Comparison of ENCODE assay signal across 1 cellular context in the genomic region with DNA sequence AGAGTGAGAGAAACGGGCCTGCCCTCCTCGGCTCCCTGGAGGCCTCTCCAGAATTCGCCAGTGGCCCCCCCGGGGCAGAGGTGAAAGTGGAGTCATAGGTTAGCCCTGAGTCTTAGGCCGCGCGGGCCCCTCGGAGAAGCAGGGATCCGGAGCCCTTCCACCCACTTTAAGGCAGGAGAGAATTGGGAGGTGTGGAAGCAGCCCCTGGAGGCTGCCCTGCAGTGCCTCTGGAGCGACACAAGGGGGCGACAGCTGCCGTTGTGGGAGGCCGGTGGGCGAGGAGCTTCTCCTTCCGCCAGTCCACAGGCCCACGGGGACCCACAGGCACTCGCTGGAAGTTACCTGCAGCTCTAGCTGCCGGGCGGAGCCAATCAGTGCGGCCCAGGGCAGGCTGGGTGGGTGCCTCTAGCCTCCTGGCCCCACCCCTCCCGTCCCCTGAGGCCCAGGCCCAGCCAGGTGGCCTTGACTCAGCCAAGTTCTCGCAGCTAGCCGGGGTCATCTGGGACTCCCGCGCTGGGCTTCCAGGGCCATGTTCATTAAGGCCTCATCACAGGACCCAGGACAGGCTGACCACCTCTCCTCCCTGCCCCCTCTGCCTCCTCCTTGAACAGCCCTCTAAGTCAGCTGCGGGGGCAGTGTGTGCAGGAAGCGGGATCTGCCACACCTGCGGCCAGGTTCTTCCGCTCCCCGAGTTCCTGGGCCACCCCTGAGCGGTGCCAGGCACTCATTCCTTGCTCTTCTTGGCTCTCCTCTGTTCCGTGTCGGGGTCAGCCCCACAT.
TF ChIP-seq lines count a peak whose summit lies in the region.

No MANE protein-coding gene starts in this region.

TF ChIP-seq in K562, 482 proteins besides CTCF, POLR2A, EP300 and RAD21 (continued from another document):
- TF ChIP-seq, protein P1, sequence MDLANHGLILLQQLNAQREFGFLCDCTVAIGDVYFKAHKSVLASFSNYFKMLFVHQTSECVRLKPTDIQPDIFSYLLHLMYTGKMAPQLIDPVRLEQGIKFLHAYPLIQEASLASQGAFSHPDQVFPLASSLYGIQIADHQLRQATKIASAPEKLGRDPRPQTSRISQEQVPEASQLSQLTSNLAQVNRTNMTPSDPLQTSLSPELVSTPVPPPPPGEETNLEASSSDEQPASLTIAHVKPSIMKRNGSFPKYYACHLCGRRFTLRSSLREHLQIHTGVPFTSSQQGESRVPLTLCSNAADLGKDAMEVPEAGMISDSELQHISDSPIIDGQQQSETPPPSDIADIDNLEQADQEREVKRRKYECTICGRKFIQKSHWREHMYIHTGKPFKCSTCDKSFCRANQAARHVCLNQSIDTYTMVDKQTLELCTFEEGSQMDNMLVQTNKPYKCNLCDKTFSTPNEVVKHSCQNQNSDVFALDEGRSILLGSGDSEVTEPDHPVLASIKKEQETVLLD (IDR thresholded peaks at IDR 0.05), result 0 out of 2 replicates have a peak, but pooled peaks have one; percentile 48
- TF ChIP-seq KLF10 (CRISPR knock-in tag; IDR thresholded peaks at IDR 0.05) (no peak), GATAD2B (IDR thresholded peaks at IDR 0.05; ENCODE audit: borderline replicate concordance) (peak; percentile 14; the same call in 1 of the 2 replicates), SRSF1 (IDR thresholded peaks at IDR 0.05; ENCODE audit: low read depth, low read length) (no peak), CREB1 (IDR thresholded peaks at IDR 0.05) (0 out of 2 replicates have a peak, but pooled peaks have one; percentile 13), CREB1 (CRISPR knock-in tag; IDR thresholded peaks at IDR 0.05) (no peak; the same call in 1 of the 2 replicates), MTF1 (CRISPR knock-in tag; IDR thresholded peaks at IDR 0.05; ENCODE audit: borderline replicate concordance) (no peak), C11orf30 (IDR thresholded peaks at IDR 0.05; ENCODE audit: low read depth) (peak; percentile 74), ZBTB1 (CRISPR knock-in tag; IDR thresholded peaks at IDR 0.05; ENCODE audit: borderline replicate concordance, low read depth) (no peak), CREM (IDR thresholded peaks at IDR 0.05; ENCODE audit: low read depth) (0 out of 2 replicates have a peak, but pooled peaks have one; percentile 5), ESRRB (CRISPR knock-in tag; IDR thresholded peaks at IDR 0.05; ENCODE audit: borderline replicate concordance) (no peak), NONO (IDR thresholded peaks at IDR 0.05; ENCODE audit: low read depth in 2 of 2, low read length in 1 of 2) (peak in 1 of 2 experiments; percentile 50; a peak in 1 of 4 replicates), MTA3 (IDR thresholded peaks at IDR 0.05; ENCODE audit: borderline replicate concordance) (peak; percentile 54; the same call in 1 of the 2 replicates), HCFC1 (IDR thresholded peaks at IDR 0.05; ENCODE audit: low read depth, low read length) (peak; percentile 62; the same call in 1 of the 2 replicates), MYC (IDR thresholded peaks at IDR 0.05; ENCODE audit: low read depth, low read length) (no peak), MYC (CRISPR knock-in tag; IDR thresholded peaks at IDR 0.05; ENCODE audit: borderline replicate concordance, low read depth) (no peak), SMAD3 (CRISPR knock-in tag; conservative IDR thresholded peaks at IDR 0.05) (no peak), MAZ (CRISPR knock-in tag; conservative IDR thresholded peaks at IDR 0.05 in 1 of 2, IDR thresholded peaks at IDR 0.05 in 1 of 2) (peak in 1 of 2 experiments; percentile 55; a peak in 2 of 4 replicates), ETV6 (IDR thresholded peaks at IDR 0.05; ENCODE audit: borderline replicate concordance in 1 of 2, low read depth in 2 of 2, low read length in 1 of 2) (no peak), ETV6 (CRISPR knock-in tag; IDR thresholded peaks at IDR 0.05; ENCODE audit: borderline replicate concordance) (no peak), JUND (IDR thresholded peaks at IDR 0.05; ENCODE audit: borderline replicate concordance, low read depth, low read length) (peak; percentile 50; the same call in 1 of the 2 replicates), JUND (tag; IDR thresholded peaks at IDR 0.05; ENCODE audit: borderline replicate concordance, low read depth, low read length) (no peak; the same call in 2 of the 3 replicates), SIN3B (IDR thresholded peaks at IDR 0.05; ENCODE audit: low read depth) (peak; percentile 78; the same call in 1 of the 2 replicates), SIRT6 (IDR thresholded peaks at IDR 0.05; ENCODE audit: low read depth, low read length) (no peak), TAF15 (IDR thresholded peaks at IDR 0.05; ENCODE audit: low read depth, low read length) (no peak), STAG1 (CRISPR knock-in tag; IDR thresholded peaks at IDR 0.05; ENCODE audit: borderline replicate concordance) (peak; percentile 59; the same call in 1 of the 2 replicates), GATAD2A (IDR thresholded peaks at IDR 0.05) (no peak)
- TF ChIP-seq, protein P2, sequence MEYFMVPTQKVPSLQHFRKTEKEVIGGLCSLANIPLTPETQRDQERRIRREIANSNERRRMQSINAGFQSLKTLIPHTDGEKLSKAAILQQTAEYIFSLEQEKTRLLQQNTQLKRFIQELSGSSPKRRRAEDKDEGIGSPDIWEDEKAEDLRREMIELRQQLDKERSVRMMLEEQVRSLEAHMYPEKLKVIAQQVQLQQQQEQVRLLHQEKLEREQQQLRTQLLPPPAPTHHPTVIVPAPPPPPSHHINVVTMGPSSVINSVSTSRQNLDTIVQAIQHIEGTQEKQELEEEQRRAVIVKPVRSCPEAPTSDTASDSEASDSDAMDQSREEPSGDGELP (CRISPR knock-in tag; IDR thresholded peaks at IDR 0.05; ENCODE audit: borderline replicate concordance), result peak; percentile 77
- TF ChIP-seq, protein P3, sequence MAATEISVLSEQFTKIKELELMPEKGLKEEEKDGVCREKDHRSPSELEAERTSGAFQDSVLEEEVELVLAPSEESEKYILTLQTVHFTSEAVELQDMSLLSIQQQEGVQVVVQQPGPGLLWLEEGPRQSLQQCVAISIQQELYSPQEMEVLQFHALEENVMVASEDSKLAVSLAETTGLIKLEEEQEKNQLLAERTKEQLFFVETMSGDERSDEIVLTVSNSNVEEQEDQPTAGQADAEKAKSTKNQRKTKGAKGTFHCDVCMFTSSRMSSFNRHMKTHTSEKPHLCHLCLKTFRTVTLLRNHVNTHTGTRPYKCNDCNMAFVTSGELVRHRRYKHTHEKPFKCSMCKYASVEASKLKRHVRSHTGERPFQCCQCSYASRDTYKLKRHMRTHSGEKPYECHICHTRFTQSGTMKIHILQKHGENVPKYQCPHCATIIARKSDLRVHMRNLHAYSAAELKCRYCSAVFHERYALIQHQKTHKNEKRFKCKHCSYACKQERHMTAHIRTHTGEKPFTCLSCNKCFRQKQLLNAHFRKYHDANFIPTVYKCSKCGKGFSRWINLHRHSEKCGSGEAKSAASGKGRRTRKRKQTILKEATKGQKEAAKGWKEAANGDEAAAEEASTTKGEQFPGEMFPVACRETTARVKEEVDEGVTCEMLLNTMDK (IDR thresholded peaks at IDR 0.05; ENCODE audit: borderline replicate concordance, insufficient read depth, low read depth, low read length, poor library complexity, severe bottlenecking), result peak; percentile 80
